ENCODE assay signal across 10 cellular contexts in genomic region chr7:108456845-108457540, GRCh38. TPM values are rescaled to one million over a fixed set of nuclear protein-coding genes. Genes with fewer than 3 reads are reported as not detected.
DNase-seq lines count a peak whose midpoint lies in the region; ATAC-seq and TF ChIP-seq lines count a peak whose summit lies in the region.
"Had no signal": no experiment of that assay in that cellular context is flagged by ENCODE, and none has a peak within 500 bp of the region (broad histone marks: within the 10 kb centered on the region; RNA-seq: fewer than 3 reads in every experiment).

No MANE protein-coding gene starts in this region.

- DNase-seq in activated T-cell treated with anti-CD3 and anti-CD28 coated beads, Interleukin-2, amount 50 U/mL, for 24 hours, result no peak
- no peak for DNase-seq in activated T-cell treated with anti-CD3 and anti-CD28 coated beads, Interleukin-2, amount 50 U/mL, for 1 hour
- DNase-seq in activated naive CD8-positive, alpha-beta T cell treated with anti-CD3 and anti-CD28 coated beads for 36 hours, result no peak
- no peak for DNase-seq in stomach
- no peak for DNase-seq in activated CD4-positive, CD25-positive, alpha-beta regulatory T cell treated with anti-CD3 and anti-CD28 coated beads, Interleukin-2, amount 50 U/mL, for 72 hours
- DNase-seq: Right ventricle myocardium superior had no signal

- WGBS in stomach, 5 donors, result 7 to 10% (median 9%) methylated on average over 19 of the region's 19 CpGs

- H3K4me3 ChIP-seq in iPS-18c (ENCODE audit: insufficient read depth, low read depth, low read length) (peak overlapping the region; percentile 45), stomach (peak overlapping the region; percentile 45 to 75 (median 62))

- ATAC-seq in HG02763 (IDR thresholded peaks at IDR 0.05; ENCODE audit: unreplicated experiment) (no peak), GM18502 (IDR thresholded peaks at IDR 0.05; ENCODE audit: poor library complexity, unreplicated experiment) (no peak)

- H3K9me3 Mint-ChIP-seq in activated T-cell treated with anti-CD3 and anti-CD28 coated beads, Interleukin-2, amount 50 U/mL, for 24 hours, result no peaks in the 10 kb centered on the region
- H3K9me3 Mint-ChIP-seq in activated naive CD8-positive, alpha-beta T cell treated with anti-CD3 and anti-CD28 coated beads for 36 hours, result no peaks in the 10 kb centered on the region

- H3K4me1 Mint-ChIP-seq in activated T-cell treated with anti-CD3 and anti-CD28 coated beads, Interleukin-2, amount 50 U/mL, for 24 hours (ENCODE audit: low read depth), result peaks cover 24% of the 10 kb centered on the region
- peaks cover 46% of the 10 kb centered on the region for H3K4me1 Mint-ChIP-seq in activated naive CD8-positive, alpha-beta T cell treated with anti-CD3 and anti-CD28 coated beads for 36 hours

- H3K9me3 ChIP-seq in iPS-18c (ENCODE audit: control insufficient read depth, insufficient read depth, low read length) (no peaks in the 10 kb centered on the region), stomach (no peaks in the 10 kb centered on the region)
- H3K9me3 ChIP-seq: BLaER1 had no signal

- peaks cover 22 to 31% (median 31%) of the 10 kb centered on the region in 4 donors for H3K4me1 ChIP-seq in stomach

- peak overlapping the region; percentile 62 for H3K4me3 Mint-ChIP-seq in activated T-cell treated with anti-CD3 and anti-CD28 coated beads, Interleukin-2, amount 50 U/mL, for 24 hours
- H3K4me3 Mint-ChIP-seq in activated naive CD8-positive, alpha-beta T cell treated with anti-CD3 and anti-CD28 coated beads for 36 hours, result peak overlapping the region; percentile 75

- no peak for TF ChIP-seq POLR2A in stomach (IDR thresholded peaks at IDR 0.05)

- no peaks in the 10 kb centered on the region for H3K36me3 ChIP-seq in stomach
- H3K36me3 ChIP-seq: BLaER1 had no signal

- H3K27ac Mint-ChIP-seq in activated T-cell treated with anti-CD3 and anti-CD28 coated beads, Interleukin-2, amount 50 U/mL, for 24 hours, result no peak overlapping the region
- peak overlapping the region; percentile 62 for H3K27ac Mint-ChIP-seq in activated naive CD8-positive, alpha-beta T cell treated with anti-CD3 and anti-CD28 coated beads for 36 hours

- intact Hi-C loops in stomach (cut with DNase I; ENCODE audit: low total_unique reads), result loop anchor here (10.0 kb wide), 1 partner anchor 272 kb away; no protein-coding TSS in a partner anchor

- no peak for TF ChIP-seq EP300 in stomach (IDR thresholded peaks at IDR 0.05)

- TF ChIP-seq CTCF in stomach (IDR thresholded peaks at IDR 0.05), result no peak

- H3K27me3 ChIP-seq in stomach, result peaks cover 9 to 75% (median 24%) of the 10 kb centered on the region in 3 donors

- H3K27ac ChIP-seq in stomach, result no peak overlapping the region
- H3K27ac ChIP-seq: BLaER1 had no signal

- H3K36me3 Mint-ChIP-seq in activated T-cell treated with anti-CD3 and anti-CD28 coated beads, Interleukin-2, amount 50 U/mL, for 24 hours (ENCODE audit: low read depth), result no peaks in the 10 kb centered on the region
- no peaks in the 10 kb centered on the region for H3K36me3 Mint-ChIP-seq in activated naive CD8-positive, alpha-beta T cell treated with anti-CD3 and anti-CD28 coated beads for 36 hours

- H3K27me3 Mint-ChIP-seq in activated T-cell treated with anti-CD3 and anti-CD28 coated beads, Interleukin-2, amount 50 U/mL, for 24 hours, result peaks cover 54% of the 10 kb centered on the region
- peaks cover 14% of the 10 kb centered on the region for H3K27me3 Mint-ChIP-seq in activated naive CD8-positive, alpha-beta T cell treated with anti-CD3 and anti-CD28 coated beads for 36 hours

RNA-seq across cellular contexts. Expression of gene NRCAM, which starts 0.8 kb away (rescaled TPM):
- total RNA-seq in activated naive CD8-positive, alpha-beta T cell treated with anti-CD3 and anti-CD28 coated beads for 36 hours, result 1 to 10 TPM; 3.9 to 4.6 TPM
- total RNA-seq in stomach, result 1 to 10 TPM; 1.7 to 9.4 (median 6.8) TPM
- polyA plus RNA-seq in stomach, result 1 to 10 TPM; 1.2 to 2.3 (median 1.6) TPM
